In the genomic region with DNA sequence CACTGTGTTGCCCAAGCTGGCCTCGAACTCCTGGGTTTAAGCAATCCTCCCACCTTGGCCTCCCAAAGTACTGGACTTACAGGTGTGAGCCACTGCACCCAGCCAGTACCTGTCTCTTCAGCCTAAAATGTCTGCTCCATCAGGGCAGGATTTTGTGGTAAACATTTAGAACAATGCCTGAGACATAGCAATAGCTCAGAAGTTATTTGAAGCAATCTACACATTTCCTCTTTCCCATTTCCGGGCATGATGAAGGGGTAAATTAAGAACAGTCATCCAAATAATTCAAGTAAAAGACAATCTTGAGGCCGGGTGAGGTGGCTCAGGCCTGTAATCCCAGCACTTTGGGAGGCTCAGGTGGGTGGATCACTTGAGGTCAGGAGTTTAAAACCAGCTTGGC, we compare ENCODE assay signal across 1 cellular context.
TF ChIP-seq lines count a peak whose summit lies in the region.

No MANE protein-coding gene starts in this region.

TF ChIP-seq in endothelial cell of umbilical vein, 7 proteins besides CTCF, POLR2A, EP300 and RAD21 (continued from another document):
- TF ChIP-seq FOS (IDR thresholded peaks at IDR 0.05; ENCODE audit: borderline replicate concordance, insufficient read depth, low read length) (no peak), EZH2 (IDR thresholded peaks at IDR 0.05; ENCODE audit: borderline replicate concordance, low read depth, low read length, severe bottlenecking) (no peak)
